Comparison of ENCODE assay signal across 8 cellular contexts in the genomic region with DNA sequence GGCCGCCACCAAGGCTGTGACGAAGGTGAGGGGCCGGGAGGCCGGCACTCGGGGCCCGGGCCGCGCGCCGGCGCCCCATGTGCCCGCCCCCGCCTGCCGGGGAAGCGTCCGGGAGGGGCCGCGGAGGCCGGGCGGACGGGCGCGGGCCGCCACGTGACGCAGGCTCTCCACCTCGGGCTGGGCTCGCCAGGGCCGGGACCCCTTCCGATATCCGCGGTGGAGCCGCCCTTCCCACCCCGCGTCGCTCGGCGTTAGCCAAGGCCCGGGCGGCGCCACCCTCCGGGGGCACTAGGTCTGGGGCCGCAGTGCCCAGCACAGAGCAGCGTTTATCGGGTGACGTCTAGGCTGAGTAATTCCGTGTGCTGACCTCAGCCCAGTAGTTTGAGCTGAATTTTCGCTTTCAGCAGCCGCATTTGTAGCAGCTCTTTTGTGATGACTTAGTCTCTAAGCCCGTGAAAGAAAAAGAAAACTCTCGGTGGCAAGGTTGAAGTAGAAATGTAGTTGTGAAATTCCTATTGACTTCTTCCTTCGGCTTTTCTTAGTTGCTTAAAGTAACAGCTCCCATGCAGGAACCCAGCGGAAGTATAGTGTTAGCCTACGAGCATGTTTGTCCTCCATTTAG. TPM values are rescaled to one million over a fixed set of nuclear protein-coding genes. Genes with fewer than 3 reads are reported as not detected.
DNase-seq lines count a peak whose midpoint lies in the region; TF ChIP-seq lines count a peak whose summit lies in the region.

No MANE protein-coding gene starts in this region.

- H3K27ac Mint-ChIP-seq in glutamatergic neuron (ENCODE audit: unreplicated experiment): peak overlapping the region; percentile 80

- intact Hi-C loops in posterior cingulate gyrus (cut with DNase I): loop anchor here (2.0 to 10.0 kb wide), 3 partner anchors 173 to 852 kb away; a partner anchor contains a TSS

- peaks cover 14% of the 10 kb centered on the region for H3K4me1 Mint-ChIP-seq in glutamatergic neuron (ENCODE audit: low read depth, unreplicated experiment)

- H3K27me3 ChIP-seq in H7 (ENCODE audit: control insufficient read depth, insufficient read depth, low read length): no peaks in the 10 kb centered on the region

- peak overlapping the region; percentile 87 for H3K4me3 ChIP-seq in H7 (ENCODE audit: insufficient read depth, low read depth, low read length)
- H3K4me3 ChIP-seq in urinary bladder (ENCODE audit: low read depth, low read length): peak overlapping the region; percentile 98

- peaks cover 16% of the 10 kb centered on the region for H3K36me3 ChIP-seq in H7 (replicated peaks; ENCODE audit: control insufficient read depth, insufficient read depth, low read length)
- H3K36me3 ChIP-seq in urinary bladder (ENCODE audit: insufficient read depth): peaks cover 5% of the 10 kb centered on the region

- peaks cover 6% of the 10 kb centered on the region for H3K9me3 Mint-ChIP-seq in glutamatergic neuron (ENCODE audit: unreplicated experiment)

- under 1% methylated on average over 54 of the region's 54 CpGs for WGBS in urinary bladder

- H3K36me3 Mint-ChIP-seq in glutamatergic neuron (ENCODE audit: unreplicated experiment): no peaks in the 10 kb centered on the region

- peak overlapping the region; percentile 99 for H3K27ac ChIP-seq in urinary bladder (ENCODE audit: low read depth)

- peaks cover 4% of the 10 kb centered on the region for H3K4me1 ChIP-seq in urinary bladder (ENCODE audit: insufficient read depth)

- DNase-seq in EL (peak; percentile 76), H7 (peak; percentile 84), NCI-H226 (peak; percentile 30), glutamatergic neuron (peak; percentile 79), posterior cingulate gyrus (peak; percentile 38 to 95 (median 54)), DMS153 treated with DMSO at 0.1 percent for 48 hours (lab: John Stamatoyannopoulos, UW; ENCODE audit: unreplicated experiment) (no peak)
- peak; percentile 90 for DNase-seq in activated effector memory CD4-positive, alpha-beta T cell treated with anti-CD3 and anti-CD28 coated beads, Interleukin-2, amount 50 U/mL, for 16 hours

- TF ChIP-seq CTCF in glutamatergic neuron (IDR thresholded peaks at IDR 0.05; ENCODE audit: partially characterized antibody, unreplicated experiment): no peak

- H3K27me3 Mint-ChIP-seq in glutamatergic neuron (ENCODE audit: unreplicated experiment): peaks cover 2% of the 10 kb centered on the region

- peak overlapping the region; percentile 96 for H3K4me3 Mint-ChIP-seq in glutamatergic neuron (ENCODE audit: unreplicated experiment)

RNA-seq across cellular contexts. Expression of a gene that starts 0.9 kb away (rescaled TPM):
- total RNA-seq in H7 (2014; rRNA removed; shearing (Covaris generic)): 89.7 and 129 TPM in 2 replicates
- 91.2 TPM for total RNA-seq in glutamatergic neuron (ENCODE audit: unreplicated experiment)
- total RNA-seq in urinary bladder: 108 TPM
- polyA plus RNA-seq in urinary bladder: 71.0 TPM
